ENCODE assay signal across 14 cellular contexts in the genomic region with DNA sequence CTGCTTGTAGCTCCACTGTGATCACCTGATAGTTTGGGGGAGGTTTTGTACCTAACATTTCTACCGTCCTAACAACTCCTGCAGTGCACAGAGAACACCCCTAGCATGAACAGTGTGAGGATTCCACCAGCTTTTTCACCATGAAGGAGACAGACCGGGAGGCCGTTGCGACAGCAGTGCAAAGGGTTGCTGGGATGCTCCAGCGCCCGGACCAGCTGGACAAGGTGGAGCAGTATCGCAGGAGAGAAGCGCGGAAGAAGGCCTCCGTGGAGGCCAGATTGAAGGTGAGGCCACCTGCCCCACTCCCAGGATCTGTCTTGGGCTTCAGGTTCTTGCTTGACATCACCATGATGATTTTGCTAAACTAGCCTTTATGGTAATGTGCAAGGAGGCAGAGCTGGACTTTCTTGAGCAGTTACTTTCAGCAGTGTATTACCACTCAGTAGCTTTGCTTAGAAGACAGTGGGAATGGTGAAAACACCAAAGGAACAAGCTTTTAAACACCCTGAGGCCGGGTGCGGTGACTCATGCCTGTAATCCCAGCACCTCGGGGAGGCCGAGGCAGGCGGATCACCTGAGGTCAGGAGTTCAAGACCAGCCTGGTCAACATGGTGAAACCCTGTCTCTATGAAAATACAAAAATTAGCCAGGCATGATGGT. TPM values are rescaled to one million over a fixed set of nuclear protein-coding genes. Genes with fewer than 3 reads are reported as not detected.
A peak's percentile ranks its signal among the peaks of the same experiment; 100 is the strongest.
DNase-seq lines count a peak whose midpoint lies in the region; ATAC-seq and TF ChIP-seq lines count a peak whose summit lies in the region.
"Had no signal": no experiment of that assay in that cellular context is flagged by ENCODE, and none has a peak within 500 bp of the region (broad histone marks: within the 10 kb centered on the region; RNA-seq: fewer than 3 reads in every experiment).

No MANE protein-coding gene starts in this region.

- H3K27me3 ChIP-seq in CD8-positive, alpha-beta memory T cell (ENCODE audit: insufficient read depth, low read length, poor library complexity, severe bottlenecking): no peaks in the 10 kb centered on the region
- no peaks in the 10 kb centered on the region for H3K27me3 ChIP-seq in osteoblast (ENCODE audit: insufficient read depth, low read length)
- H3K27me3 ChIP-seq: upper lobe of left lung had no signal

- DNase-seq in activated CD4-positive, alpha-beta T cell treated with anti-CD3 and anti-CD28 coated beads for 36 hours: no peak
- no peak for DNase-seq in activated CD4-positive, alpha-beta T cell treated with anti-CD3 and anti-CD28 coated beads for 48 hours
- DNase-seq in CD8-positive, alpha-beta memory T cell: peak in 1 of 5 donors; percentile 27
- no peak for DNase-seq in activated naive CD8-positive, alpha-beta T cell treated with anti-CD3 and anti-CD28 coated beads, Interleukin-2, amount 50 U/mL, for 24 hours
- DNase-seq in osteoblast (ENCODE audit: insufficient read length, low spot score, missing footprints): peak; percentile 57
- DNase-seq: activated CD4-positive, alpha-beta T cell treated with anti-CD3 and anti-CD28 coated beads, Interleukin-2, amount 50 U/mL, for 48 hours; GDM1; NCI-H226 had no signal

- no peak for ATAC-seq in activated CD4-positive, alpha-beta T cell treated with anti-CD3 and anti-CD28 coated beads for 36 hours
- ATAC-seq in activated naive CD8-positive, alpha-beta T cell treated with anti-CD3 and anti-CD28 coated beads, Interleukin-2, amount 50 U/mL, for 24 hours: no peak
- ATAC-seq in GM21529 (IDR thresholded peaks at IDR 0.05; ENCODE audit: unreplicated experiment) (no peak), HG02840 (IDR thresholded peaks at IDR 0.05; ENCODE audit: low FRiP score, unreplicated experiment) (no peak), HG02763 (IDR thresholded peaks at IDR 0.05; ENCODE audit: unreplicated experiment) (no peak)
- ATAC-seq: K562, mucosa of descending colon had no signal

- peaks cover 51% of the 10 kb centered on the region for H3K4me1 Mint-ChIP-seq in activated CD4-positive, alpha-beta T cell treated with anti-CD3 and anti-CD28 coated beads for 36 hours
- H3K4me1 Mint-ChIP-seq in CD8-positive, alpha-beta memory T cell: peaks cover 42 to 70% (median 52%) of the 10 kb centered on the region in 3 donors
- peaks cover 34% of the 10 kb centered on the region for H3K4me1 Mint-ChIP-seq in activated naive CD8-positive, alpha-beta T cell treated with anti-CD3 and anti-CD28 coated beads, Interleukin-2, amount 50 U/mL, for 24 hours

- CTCF ChIA-PET in activated CD4-positive, alpha-beta T cell treated with anti-CD3 and anti-CD28 coated beads for 36 hours (lab: Charles Lee): interaction anchor here (0.8 to 3.9 kb wide), 15 partner anchors 8 to 132 kb away, joined by 3 to 19 read pairs (median 4); no protein-coding TSS in a partner anchor
- CTCF ChIA-PET in CD8-positive, alpha-beta memory T cell (lab: Charles Lee): interaction anchor here (0.9 to 4.2 kb wide), 10 partner anchors 8 to 228 kb away, joined by 3 to 15 read pairs (median 3); a partner anchor contains a TSS

- peaks cover 25% of the 10 kb centered on the region for H3K4me1 ChIP-seq in CD8-positive, alpha-beta memory T cell (ENCODE audit: insufficient read depth, low read length)
- peaks cover 17% of the 10 kb centered on the region for H3K4me1 ChIP-seq in osteoblast (ENCODE audit: insufficient read depth, low read length)

- H3K27ac ChIP-seq in CD8-positive, alpha-beta memory T cell (ENCODE audit: low read depth, low read length): no peak overlapping the region
- H3K27ac ChIP-seq in osteoblast (ENCODE audit: low read depth, low read length): no peak overlapping the region
- H3K27ac ChIP-seq: upper lobe of left lung had no signal

- peaks cover 37% of the 10 kb centered on the region for H4K20me1 ChIP-seq in osteoblast (ENCODE audit: insufficient read depth, low read length)

- intact Hi-C loops in activated CD4-positive, alpha-beta T cell treated with anti-CD3 and anti-CD28 coated beads for 36 hours (cut with DNase I, micrococcal nuclease): loop anchor here (1.0 to 10.0 kb wide), 2 partner anchors 27 to 449 kb away; a partner anchor contains a TSS

- H3K27ac Mint-ChIP-seq in activated CD4-positive, alpha-beta T cell treated with anti-CD3 and anti-CD28 coated beads for 36 hours: peak overlapping the region; percentile 26
- peak overlapping the region in 5 of 8 donors; percentile 47 to 85 (median 65) for H3K27ac Mint-ChIP-seq in CD8-positive, alpha-beta memory T cell
- peak overlapping the region; percentile 29 for H3K27ac Mint-ChIP-seq in activated naive CD8-positive, alpha-beta T cell treated with anti-CD3 and anti-CD28 coated beads, Interleukin-2, amount 50 U/mL, for 24 hours

- H2AFZ ChIP-seq in osteoblast (ENCODE audit: low read length): no peak overlapping the region

- no peak overlapping the region for H3K4me2 ChIP-seq in osteoblast (ENCODE audit: insufficient read depth, low read length)

- no peaks in the 10 kb centered on the region for H3K27me3 Mint-ChIP-seq in activated CD4-positive, alpha-beta T cell treated with anti-CD3 and anti-CD28 coated beads for 36 hours
- H3K27me3 Mint-ChIP-seq in CD8-positive, alpha-beta memory T cell: no peaks in the 10 kb centered on the region
- H3K27me3 Mint-ChIP-seq in activated naive CD8-positive, alpha-beta T cell treated with anti-CD3 and anti-CD28 coated beads, Interleukin-2, amount 50 U/mL, for 24 hours: no peaks in the 10 kb centered on the region

- no peaks in the 10 kb centered on the region for H3K9me3 ChIP-seq in CD8-positive, alpha-beta memory T cell (ENCODE audit: low read length)
- H3K9me3 ChIP-seq in osteoblast (ENCODE audit: low read depth, low read length): no peaks in the 10 kb centered on the region
- H3K9me3 ChIP-seq: mucosa of descending colon had no signal

- POLR2A ChIA-PET in activated CD4-positive, alpha-beta T cell treated with anti-CD3 and anti-CD28 coated beads for 36 hours (lab: Charles Lee): interaction anchor here (1.1 to 1.4 kb wide), 2 partner anchors 12 to 26 kb away, joined by 4 to 10 read pairs; no protein-coding TSS in a partner anchor
- POLR2A ChIA-PET in CD8-positive, alpha-beta memory T cell (lab: Charles Lee): interaction anchor here (1.0 kb wide), 1 partner anchor 27 kb away, joined by 3 read pairs; no protein-coding TSS in a partner anchor

- H3K4me3 Mint-ChIP-seq in activated CD4-positive, alpha-beta T cell treated with anti-CD3 and anti-CD28 coated beads for 36 hours: no peak overlapping the region
- H3K4me3 Mint-ChIP-seq in CD8-positive, alpha-beta memory T cell: peak overlapping the region in 5 of 7 donors; percentile 45 to 89 (median 57)
- no peak overlapping the region for H3K4me3 Mint-ChIP-seq in activated naive CD8-positive, alpha-beta T cell treated with anti-CD3 and anti-CD28 coated beads, Interleukin-2, amount 50 U/mL, for 24 hours

- H3K4me3 ChIP-seq in CD8-positive, alpha-beta memory T cell (ENCODE audit: low read length): no peak overlapping the region
- no peak overlapping the region for H3K4me3 ChIP-seq in osteoblast (ENCODE audit: insufficient read depth, low read length)
- H3K4me3 ChIP-seq: K562, mucosa of descending colon, upper lobe of left lung had no signal

- H3K36me3 Mint-ChIP-seq in activated CD4-positive, alpha-beta T cell treated with anti-CD3 and anti-CD28 coated beads for 36 hours (ENCODE audit: low read depth): peaks cover 51% of the 10 kb centered on the region
- H3K36me3 Mint-ChIP-seq in CD8-positive, alpha-beta memory T cell: peaks cover 30 to 58% (median 31%) of the 10 kb centered on the region in 3 donors
- H3K36me3 Mint-ChIP-seq in activated naive CD8-positive, alpha-beta T cell treated with anti-CD3 and anti-CD28 coated beads, Interleukin-2, amount 50 U/mL, for 24 hours (ENCODE audit: low read depth): peaks cover 55% of the 10 kb centered on the region

- peaks cover 36% of the 10 kb centered on the region for H3K36me3 ChIP-seq in CD8-positive, alpha-beta memory T cell (ENCODE audit: insufficient read depth, low read length)
- H3K36me3 ChIP-seq in osteoblast (ENCODE audit: insufficient read depth, low read length): peaks cover 48% of the 10 kb centered on the region

- no peak for TF ChIP-seq CTCF in osteoblast (IDR thresholded peaks at IDR 0.05; ENCODE audit: extremely low read depth, low read depth, low read length)

- peaks cover 60% of the 10 kb centered on the region for H3K79me2 ChIP-seq in osteoblast (ENCODE audit: insufficient read depth, low read length)

- peaks cover 9% of the 10 kb centered on the region for H3K9me3 Mint-ChIP-seq in activated CD4-positive, alpha-beta T cell treated with anti-CD3 and anti-CD28 coated beads for 36 hours (ENCODE audit: low read depth)
- peaks cover 0 to 5% (median under 1%) of the 10 kb centered on the region in 5 donors for H3K9me3 Mint-ChIP-seq in CD8-positive, alpha-beta memory T cell
- peaks cover 5% of the 10 kb centered on the region for H3K9me3 Mint-ChIP-seq in activated naive CD8-positive, alpha-beta T cell treated with anti-CD3 and anti-CD28 coated beads, Interleukin-2, amount 50 U/mL, for 24 hours

RNA-seq across cellular contexts. Expression of a gene that starts 3.2 kb away (rescaled TPM):
- 10 to 100 TPM; 49.7 to 62.7 TPM for total RNA-seq in activated CD4-positive, alpha-beta T cell treated with anti-CD3 and anti-CD28 coated beads for 36 hours
- 10 to 100 TPM; 50.2 to 52.4 TPM for total RNA-seq in CD8-positive, alpha-beta memory T cell
- 42.9 TPM for polyA plus RNA-seq in CD8-positive, alpha-beta memory T cell
- total RNA-seq in osteoblast: 39.8 and 49.2 TPM in 2 replicates

Comparison
In these comparisons a context has a peak if more than half of its experiments do, and no peak if none do; other contexts are left out.
1. H3K4me3 Mint-ChIP-seq: peak in CD8-positive, alpha-beta memory T cell (5 of 7); none in activated CD4-positive, alpha-beta T cell treated with anti-CD3 and anti-CD28 coated beads for 36 hours (single experiment) and activated naive CD8-positive, alpha-beta T cell treated with anti-CD3 and anti-CD28 coated beads, Interleukin-2, amount 50 U/mL, for 24 hours (single experiment).
2. Peak in every context shown above with its lines, with median percentiles within 50 percentile points of each other: H3K27ac Mint-ChIP-seq.